In genomic region chr22:50201191-50202129, GRCh38 we compare ENCODE assay signal across 8 cellular contexts.
A peak's percentile ranks its signal among the peaks of the same experiment; 100 is the strongest.
DNase-seq lines count a peak whose midpoint lies in the region; ATAC-seq lines count a peak whose summit lies in the region.

No MANE protein-coding gene starts in this region.

- H3K4me3 ChIP-seq in BLaER1 treated with 17β-estradiol and CSF1 and Interleukin-3, amounts not matched to agents 10 nM and 100 nM: peak overlapping the region; percentile 92 to 99 (median 95)
- H3K4me3 ChIP-seq in iPS-18c (ENCODE audit: insufficient read depth, low read depth, low read length): peak overlapping the region; percentile 81

- H3K4me2 ChIP-seq in BLaER1 treated with 17β-estradiol and CSF1 and Interleukin-3, amounts not matched to agents 10 nM and 100 nM: peak overlapping the region; percentile 90 to 100 (median 99)

- peaks cover 0 to 7% (median 0%) of the 10 kb centered on the region in 11 experiments; a peak in 6 of 22 replicates for H3K27me3 ChIP-seq in BLaER1 treated with 17β-estradiol and CSF1 and Interleukin-3, amounts not matched to agents 10 nM and 100 nM

- DNase-seq in HK-2 (ENCODE audit: unreplicated experiment) (peak; percentile 22), NCI-H1048 (lab: John Stamatoyannopoulos, UW) (no peak)
- peak; percentile 31 for DNase-seq in activated naive CD8-positive, alpha-beta T cell treated with anti-CD3 and anti-CD28 coated beads, Interleukin-2, amount 50 U/mL, for 24 hours
- DNase-seq in activated effector memory CD4-positive, alpha-beta T cell treated with anti-CD3 and anti-CD28 coated beads, Interleukin-2, amount 50 U/mL, for 16 hours: no peak

- peak; percentile 20 for ATAC-seq in GM19463 (IDR thresholded peaks at IDR 0.05; ENCODE audit: unreplicated experiment)
- peak; percentile 31 for ATAC-seq in activated naive CD8-positive, alpha-beta T cell treated with anti-CD3 and anti-CD28 coated beads, Interleukin-2, amount 50 U/mL, for 24 hours
- peak; percentile 28 for ATAC-seq in stimulated activated memory B cell treated with anti-CD40 and anti-IgM and Interleukin-4, amounts not matched to agents 10 μg/mL and 1 μg/mL and 100 μg/mL, for 72 hours

- peaks cover 34 to 67% (median 49%) of the 10 kb centered on the region in 11 experiments for H3K36me3 ChIP-seq in BLaER1 treated with 17β-estradiol and CSF1 and Interleukin-3, amounts not matched to agents 10 nM and 100 nM

- H3K36me3 Mint-ChIP-seq in activated naive CD8-positive, alpha-beta T cell treated with anti-CD3 and anti-CD28 coated beads, Interleukin-2, amount 50 U/mL, for 24 hours (ENCODE audit: low read depth): peaks cover 7% of the 10 kb centered on the region
- H3K36me3 Mint-ChIP-seq in stimulated activated memory B cell treated with anti-CD40 and anti-IgM and Interleukin-4, amounts not matched to agents 10 μg/mL and 1 μg/mL and 100 μg/mL, for 72 hours: peaks cover 30% of the 10 kb centered on the region

- H3K4me1 Mint-ChIP-seq in activated naive CD8-positive, alpha-beta T cell treated with anti-CD3 and anti-CD28 coated beads, Interleukin-2, amount 50 U/mL, for 24 hours: peaks cover 21% of the 10 kb centered on the region
- H3K4me1 Mint-ChIP-seq in stimulated activated memory B cell treated with anti-CD40 and anti-IgM and Interleukin-4, amounts not matched to agents 10 μg/mL and 1 μg/mL and 100 μg/mL, for 72 hours: peaks cover 36% of the 10 kb centered on the region

- peak overlapping the region; percentile 87 to 95 (median 94) for H3K9ac ChIP-seq in BLaER1 treated with 17β-estradiol and CSF1 and Interleukin-3, amounts not matched to agents 10 nM and 100 nM

- H3K9me3 Mint-ChIP-seq in activated naive CD8-positive, alpha-beta T cell treated with anti-CD3 and anti-CD28 coated beads, Interleukin-2, amount 50 U/mL, for 24 hours: no peaks in the 10 kb centered on the region
- H3K9me3 Mint-ChIP-seq in stimulated activated memory B cell treated with anti-CD40 and anti-IgM and Interleukin-4, amounts not matched to agents 10 μg/mL and 1 μg/mL and 100 μg/mL, for 72 hours: no peaks in the 10 kb centered on the region

- no peaks in the 10 kb centered on the region for H3K27me3 Mint-ChIP-seq in activated naive CD8-positive, alpha-beta T cell treated with anti-CD3 and anti-CD28 coated beads, Interleukin-2, amount 50 U/mL, for 24 hours
- H3K27me3 Mint-ChIP-seq in stimulated activated memory B cell treated with anti-CD40 and anti-IgM and Interleukin-4, amounts not matched to agents 10 μg/mL and 1 μg/mL and 100 μg/mL, for 72 hours: no peaks in the 10 kb centered on the region

- peaks cover 0 to 7% (median 0%) of the 10 kb centered on the region in 11 experiments; a peak in 5 of 22 replicates for H3K9me3 ChIP-seq in BLaER1 treated with 17β-estradiol and CSF1 and Interleukin-3, amounts not matched to agents 10 nM and 100 nM (replicated peaks in 1 of 11)
- no peaks in the 10 kb centered on the region for H3K9me3 ChIP-seq in iPS-18c (ENCODE audit: control insufficient read depth, insufficient read depth, low read length)

- peaks cover 67 to 94% (median 83%) of the 10 kb centered on the region in 11 experiments; a peak in 21 of 22 replicates for H4K20me1 ChIP-seq in BLaER1 treated with 17β-estradiol and CSF1 and Interleukin-3, amounts not matched to agents 10 nM and 100 nM

- H3K27ac Mint-ChIP-seq in activated naive CD8-positive, alpha-beta T cell treated with anti-CD3 and anti-CD28 coated beads, Interleukin-2, amount 50 U/mL, for 24 hours: no peak overlapping the region
- H3K27ac Mint-ChIP-seq in stimulated activated memory B cell treated with anti-CD40 and anti-IgM and Interleukin-4, amounts not matched to agents 10 μg/mL and 1 μg/mL and 100 μg/mL, for 72 hours: no peak overlapping the region

- H3K4me3 Mint-ChIP-seq in activated naive CD8-positive, alpha-beta T cell treated with anti-CD3 and anti-CD28 coated beads, Interleukin-2, amount 50 U/mL, for 24 hours: peak overlapping the region; percentile 80
- peak overlapping the region; percentile 75 for H3K4me3 Mint-ChIP-seq in stimulated activated memory B cell treated with anti-CD40 and anti-IgM and Interleukin-4, amounts not matched to agents 10 μg/mL and 1 μg/mL and 100 μg/mL, for 72 hours

- H3K4me1 ChIP-seq in BLaER1 treated with 17β-estradiol and CSF1 and Interleukin-3, amounts not matched to agents 10 nM and 100 nM: peaks cover 47 to 89% (median 80%) of the 10 kb centered on the region in 10 experiments

- H3K27ac ChIP-seq in BLaER1 treated with 17β-estradiol and CSF1 and Interleukin-3, amounts not matched to agents 10 nM and 100 nM: peak overlapping the region; percentile 71 to 92 (median 88)

Comparison
In these comparisons a context has a peak if more than half of its experiments do, and no peak if none do; other contexts are left out.
1. DNase-seq: peak in HK-2 (single experiment) and activated naive CD8-positive, alpha-beta T cell treated with anti-CD3 and anti-CD28 coated beads, Interleukin-2, amount 50 U/mL, for 24 hours (single experiment); none in NCI-H1048 (single experiment) and activated effector memory CD4-positive, alpha-beta T cell treated with anti-CD3 and anti-CD28 coated beads, Interleukin-2, amount 50 U/mL, for 16 hours (single experiment).
2. Peak in every context shown above with its lines, with median percentiles within 50 percentile points of each other: ATAC-seq.